14 cellular contexts compared by ENCODE assay signal in genomic region chr16:33877-34707, GRCh38. TPM values are rescaled to one million over a fixed set of nuclear protein-coding genes. Genes with fewer than 3 reads are reported as not detected.
DNase-seq lines count a peak whose midpoint lies in the region; ATAC-seq, FAIRE-seq and TF ChIP-seq lines count a peak whose summit lies in the region.
"Had no signal": no experiment of that assay in that cellular context is flagged by ENCODE, and none has a peak within 500 bp of the region (broad histone marks: within the 10 kb centered on the region; RNA-seq: fewer than 3 reads in every experiment).

No MANE protein-coding gene starts in this region.

- DNase-seq in GM12891 (ENCODE audit: insufficient read length, low spot score) = no peak
- peak; percentile 1 for DNase-seq in RPMI8226
- DNase-seq in lower lobe of right lung = peak; percentile 25
- no peak for DNase-seq in spleen
- no peak for DNase-seq in activated effector memory CD4-positive, alpha-beta T cell treated with anti-CD3 and anti-CD28 coated beads, Interleukin-2, amount 50 U/mL, for 16 hours
- DNase-seq in NCI-H1105 treated with DMSO at 0.1 percent for 48 hours (lab: John Stamatoyannopoulos, UW) = no peak
- DNase-seq in breast epithelium (ENCODE audit: low spot score in 2 of 2) = no peak
- DNase-seq: activated gamma-delta T cell treated with Interleukin-2 at 50 U/mL for 16 hours, left ventricle myocardium superior, NCI-H2029, PC-3, tibial artery had no signal

- no peak for ATAC-seq in lower lobe of right lung
- ATAC-seq: PC-3 had no signal

- H3K27ac ChIP-seq in lower lobe of right lung = peak overlapping the region; percentile 62
- peak overlapping the region in 7 of 8 donors; percentile 70 to 90 (median 84) for H3K27ac ChIP-seq in spleen
- no peak overlapping the region for H3K27ac ChIP-seq in breast epithelium
- H3K27ac ChIP-seq: KMS-11, tibial artery had no signal

- peaks cover 14% of the 10 kb centered on the region for H3K4me1 ChIP-seq in lower lobe of right lung
- peaks cover 6 to 60% (median 49%) of the 10 kb centered on the region in 6 donors for H3K4me1 ChIP-seq in spleen
- H3K4me1 ChIP-seq in breast epithelium = peaks cover 0 to 1% of the 10 kb centered on the region in 2 donors
- H3K4me1 ChIP-seq: tibial artery had no signal

- no peak for TF ChIP-seq CTCF in lower lobe of right lung (IDR thresholded peaks at IDR 0.05)
- TF ChIP-seq CTCF in spleen (IDR thresholded peaks at IDR 0.05 in 8 of 11, conservative IDR thresholded peaks at IDR 0.05 in 3 of 11) = no peak
- TF ChIP-seq CTCF in breast epithelium (IDR thresholded peaks at IDR 0.05) = no peak

- H3K27me3 ChIP-seq in lower lobe of right lung (ENCODE audit: low read depth) (no peaks in the 10 kb centered on the region), spleen (replicated peaks in 1 of 7) (no peaks in the 10 kb centered on the region), breast epithelium (no peaks in the 10 kb centered on the region)
- H3K27me3 ChIP-seq: tibial artery had no signal

- WGBS in spleen, 5 donors = 82 to 85% (median 85%) methylated on average over 21 to 22 of the region's 22 CpGs

- FAIRE-seq in GM12891 (lab: Jason Lieb, UNC) = peak; percentile 97
- FAIRE-seq: TTC549 had no signal

- H3K9me3 ChIP-seq in lower lobe of right lung (no peaks in the 10 kb centered on the region), spleen (no peaks in the 10 kb centered on the region), breast epithelium (no peaks in the 10 kb centered on the region)
- H3K9me3 ChIP-seq: tibial artery had no signal

- H3K36me3 ChIP-seq in lower lobe of right lung = no peaks in the 10 kb centered on the region
- no peaks in the 10 kb centered on the region for H3K36me3 ChIP-seq in spleen
- H3K36me3 ChIP-seq in breast epithelium = no peaks in the 10 kb centered on the region
- H3K36me3 ChIP-seq: tibial artery had no signal

- TF ChIP-seq POLR2A in GM12891 (IDR thresholded peaks at IDR 0.05; ENCODE audit: low read depth, low read length) (no peak), spleen (IDR thresholded peaks at IDR 0.05) (no peak), breast epithelium (IDR thresholded peaks at IDR 0.05) (no peak)

- intact Hi-C loops in lower lobe of right lung (cut with DNase I) (no loop called here), spleen (cut with DNase I; ENCODE audit: low total_unique reads) (no loop called here), breast epithelium (cut with DNase I; ENCODE audit: low total_unique reads) (no loop called here)

- H3K4me3 ChIP-seq in lower lobe of right lung = peak overlapping the region; percentile 18
- peak overlapping the region in 6 of 8 donors; percentile 15 to 61 (median 24) for H3K4me3 ChIP-seq in spleen
- no peak overlapping the region for H3K4me3 ChIP-seq in breast epithelium
- H3K4me3 ChIP-seq: tibial artery had no signal

TF ChIP-seq in GM12891, 5 proteins besides CTCF, POLR2A, EP300 and RAD21:
- no peak for TF ChIP-seq PAX5 (IDR thresholded peaks at IDR 0.05; ENCODE audit: insufficient read depth, low read length, severe bottlenecking)
- no peak; the same call in 1 of the 2 replicates for TF ChIP-seq POLR2AphosphoS5 (IDR thresholded peaks at IDR 0.05; ENCODE audit: low read depth, low read length)
- TF ChIP-seq SPI1 (IDR thresholded peaks at IDR 0.05; ENCODE audit: low read depth, low read length) = no peak
- TF ChIP-seq POU2F2 (IDR thresholded peaks at IDR 0.05; ENCODE audit: low read depth, low read length) = no peak
- no peak for TF ChIP-seq TAF1 (IDR thresholded peaks at IDR 0.05; ENCODE audit: low read depth, low read length)

RNA-seq across cellular contexts. Expression of gene POLR3K, which starts 19.3 kb away (rescaled TPM):
- polyA plus RNA-seq in GM12891 (2012; ENCODE audit: low read depth, missing spikeins) = 36.8 TPM
- total RNA-seq in lower lobe of right lung = 12.1 TPM
- 10 to 100 TPM in 4 of 7 donors, 1 to 10 TPM in 3; 5.2 to 17.9 (median 13.2) TPM for total RNA-seq in spleen
- polyA plus RNA-seq in spleen = 10 to 100 TPM; 13.1 to 24.1 (median 21.2) TPM
- total RNA-seq in breast epithelium = 1 to 10 TPM; 3.8 to 6.9 (median 6.6) TPM

RNA-seq across cellular contexts. Expression of gene SNRNP25, which starts 19.5 kb away (rescaled TPM):
- 60.0 TPM for polyA plus RNA-seq in GM12891 (2012; ENCODE audit: low read depth, missing spikeins)
- total RNA-seq in lower lobe of right lung = 18.5 TPM
- total RNA-seq in spleen = 10 to 100 TPM; 13.6 to 25.1 (median 17.2) TPM
- polyA plus RNA-seq in spleen = 10 to 100 TPM; 39.8 to 48.1 (median 46.6) TPM
- 10 to 100 TPM; 17.4 to 23.9 (median 17.9) TPM for total RNA-seq in breast epithelium

RNA-seq across cellular contexts. Expression of gene RHBDF1, which starts 38.3 kb away (rescaled TPM):
- 3.3 TPM for polyA plus RNA-seq in GM12891 (2012; ENCODE audit: low read depth, missing spikeins)
- total RNA-seq in lower lobe of right lung (35.9 TPM), spleen (10 to 100 TPM in 4 of 7 donors, 1 to 10 TPM in 3; 6.5 to 23.0 (median 14.9) TPM), breast epithelium (10 to 100 TPM; 29.0 to 43.3 (median 42.6) TPM)
- polyA plus RNA-seq in spleen = 10 to 100 TPM in 1 of 3 donors, 1 to 10 TPM in 2; 7.0 to 11.4 (median 9.2) TPM

RNA-seq across cellular contexts. Expression of gene MPG, which starts 43.9 kb away (rescaled TPM):
- polyA plus RNA-seq in GM12891 (2012; ENCODE audit: low read depth, missing spikeins) = 59.5 TPM
- 38.5 TPM for total RNA-seq in lower lobe of right lung
- 10 to 100 TPM; 34.8 to 82.4 (median 50.0) TPM for total RNA-seq in spleen
- 100 to 1,000 TPM; 115 to 122 (median 121) TPM for polyA plus RNA-seq in spleen
- total RNA-seq in breast epithelium = 100 to 1,000 TPM in 1 of 3 donors, 10 to 100 TPM in 2; 86.9 to 112 (median 89.1) TPM

Comparison
In these comparisons a context has a peak if more than half of its experiments do, and no peak if none do; other contexts are left out.
1. DNase-seq: peak in RPMI8226 (single experiment) and lower lobe of right lung (single experiment); none in GM12891 (single experiment), spleen (single experiment), activated effector memory CD4-positive, alpha-beta T cell treated with anti-CD3 and anti-CD28 coated beads, Interleukin-2, amount 50 U/mL, for 16 hours (single experiment), NCI-H1105 treated with DMSO at 0.1 percent for 48 hours (single experiment) and breast epithelium (0 of 2).
2. H3K27ac ChIP-seq: peak in lower lobe of right lung (single experiment) and spleen (7 of 8); none in breast epithelium (0 of 2).
3. H3K4me3 ChIP-seq: peak in lower lobe of right lung (single experiment) and spleen (6 of 8); none in breast epithelium (0 of 3).